In genomic region chr1:202624781-202625108, GRCh38 we compare ENCODE assay signal across 1 cellular context.
A peak's percentile ranks its signal among the peaks of the same experiment; 100 is the strongest.
TF ChIP-seq lines count a peak whose summit lies in the region.

No MANE protein-coding gene starts in this region.

TF ChIP-seq in HEK293, 187 proteins besides CTCF, POLR2A, EP300 and RAD21 (continued from another document):
- TF ChIP-seq ZNF398 (tag by site-specific recombination; IDR thresholded peaks at IDR 0.05): no peak; the same call in 1 of the 2 replicates
- TF ChIP-seq ZNF521 (tag by site-specific recombination; IDR thresholded peaks at IDR 0.05): 0 out of 2 replicates have a peak, but pooled peaks have one; percentile 24
- TF ChIP-seq ZBTB17 (tag by site-specific recombination; IDR thresholded peaks at IDR 0.05): no peak
- TF ChIP-seq ZNF2 (tag by site-specific recombination; IDR thresholded peaks at IDR 0.05): 0 out of 2 replicates have a peak, but pooled peaks have one; percentile 35
- TF ChIP-seq ZNF16 (tag by site-specific recombination; IDR thresholded peaks at IDR 0.05; ENCODE audit: low read depth): no peak; the same call in 1 of the 2 replicates
- TF ChIP-seq SP2 (tag by site-specific recombination; IDR thresholded peaks at IDR 0.05): no peak
- TF ChIP-seq SP7 (tag by site-specific recombination; IDR thresholded peaks at IDR 0.05): no peak
- no peak for TF ChIP-seq HOXD13 (CRISPR knock-in tag; IDR thresholded peaks at IDR 0.05; ENCODE audit: borderline replicate concordance)
- no peak for TF ChIP-seq PRDM1 (tag by site-specific recombination; IDR thresholded peaks at IDR 0.05)
- TF ChIP-seq ZNF830 (tag by site-specific recombination; IDR thresholded peaks at IDR 0.05; ENCODE audit: low read depth): no peak
- no peak for TF ChIP-seq ZNF585B (tag by site-specific recombination; IDR thresholded peaks at IDR 0.05)
- TF ChIP-seq ZNF112 (tag by site-specific recombination; IDR thresholded peaks at IDR 0.05): no peak
- no peak for TF ChIP-seq ZNF660 (tag by site-specific recombination; IDR thresholded peaks at IDR 0.05)
- no peak; the same call in 1 of the 2 replicates for TF ChIP-seq ZSCAN5A (tag by site-specific recombination; IDR thresholded peaks at IDR 0.05)
- TF ChIP-seq REST (tag by site-specific recombination; IDR thresholded peaks at IDR 0.05): no peak
- peak; percentile 51; the same call in 1 of the 2 replicates for TF ChIP-seq ZNF175 (tag by site-specific recombination; IDR thresholded peaks at IDR 0.05)
- TF ChIP-seq ZBTB48 (tag by site-specific recombination; IDR thresholded peaks at IDR 0.05): no peak
- TF ChIP-seq PRDM10 (tag by site-specific recombination; IDR thresholded peaks at IDR 0.05): no peak
- TF ChIP-seq ZNF544 (tag by site-specific recombination; IDR thresholded peaks at IDR 0.05): no peak
- TF ChIP-seq ZNF580 (tag by site-specific recombination; IDR thresholded peaks at IDR 0.05): no peak
- TF ChIP-seq MEIS1 (CRISPR knock-in tag; IDR thresholded peaks at IDR 0.05; ENCODE audit: borderline replicate concordance): no peak
- no peak for TF ChIP-seq ZBTB1 (tag by site-specific recombination; IDR thresholded peaks at IDR 0.05)
- no peak for TF ChIP-seq ZBTB11 (tag by site-specific recombination; conservative IDR thresholded peaks at IDR 0.05; ENCODE audit: low read depth)
- no peak for TF ChIP-seq ZFP69B (tag by site-specific recombination; IDR thresholded peaks at IDR 0.05)
